10 cellular contexts compared by ENCODE assay signal in the genomic region with DNA sequence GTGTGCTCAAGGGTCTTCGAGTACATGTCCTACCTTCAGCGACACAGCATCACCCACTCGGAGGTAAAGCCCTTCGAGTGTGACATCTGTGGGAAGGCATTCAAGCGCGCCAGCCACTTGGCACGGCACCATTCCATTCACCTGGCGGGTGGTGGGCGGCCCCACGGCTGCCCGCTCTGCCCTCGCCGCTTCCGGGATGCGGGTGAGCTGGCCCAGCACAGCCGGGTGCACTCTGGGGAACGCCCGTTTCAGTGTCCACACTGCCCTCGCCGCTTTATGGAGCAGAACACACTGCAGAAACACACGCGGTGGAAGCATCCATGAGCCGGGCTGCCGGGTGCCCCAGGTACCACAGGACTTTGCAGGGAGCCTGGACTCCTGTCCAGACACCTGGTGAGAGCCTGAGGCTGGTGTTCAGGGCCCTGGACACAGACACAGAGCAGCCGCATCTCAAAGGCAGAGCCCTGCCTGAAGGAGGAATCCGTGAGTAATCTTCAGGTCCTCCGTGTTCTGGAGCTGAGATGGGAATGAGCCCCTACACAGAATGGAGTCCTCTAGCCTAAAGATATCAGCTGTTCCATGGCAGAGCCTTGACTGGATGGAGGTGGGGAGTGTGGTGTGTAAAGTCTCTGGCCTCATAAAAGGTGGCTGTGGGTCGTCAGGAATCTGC.
A peak's percentile ranks its signal among the peaks of the same experiment; 100 is the strongest.
DNase-seq lines count a peak whose midpoint lies in the region; ATAC-seq and TF ChIP-seq lines count a peak whose summit lies in the region.
"Had no signal": no experiment of that assay in that cellular context is flagged by ENCODE, and none has a peak within 500 bp of the region (broad histone marks: within the 10 kb centered on the region; RNA-seq: fewer than 3 reads in every experiment).

No MANE protein-coding gene starts in this region.

- TF ChIP-seq CTCF in foreskin fibroblast (IDR thresholded peaks at IDR 0.05; ENCODE audit: low read depth, low read length): no peak
- TF ChIP-seq CTCF in tibial artery (IDR thresholded peaks at IDR 0.05): no peak

- H3K36me3 Mint-ChIP-seq in activated naive CD4-positive, alpha-beta T cell treated with anti-CD3 and anti-CD28 coated beads, Interleukin-2, amount 10 ng/mL, durations not matched to agents 7 days and 5 days: peaks cover 12% of the 10 kb centered on the region
- peaks cover 75% of the 10 kb centered on the region for H3K36me3 Mint-ChIP-seq in stimulated activated effector memory CD8-positive, alpha-beta T cell treated with anti-CD3 and anti-CD28 coated beads, Interleukin-12 subunit alpha, Interleukin-12 subunit beta, amount 100 ng/mL, for 72 hours

- H3K4me1 Mint-ChIP-seq in activated naive CD4-positive, alpha-beta T cell treated with anti-CD3 and anti-CD28 coated beads, Interleukin-2, amount 10 ng/mL, durations not matched to agents 7 days and 5 days: peaks cover 62% of the 10 kb centered on the region
- peaks cover 60% of the 10 kb centered on the region for H3K4me1 Mint-ChIP-seq in stimulated activated effector memory CD8-positive, alpha-beta T cell treated with anti-CD3 and anti-CD28 coated beads, Interleukin-12 subunit alpha, Interleukin-12 subunit beta, amount 100 ng/mL, for 72 hours

- H3K9me3 Mint-ChIP-seq in activated naive CD4-positive, alpha-beta T cell treated with anti-CD3 and anti-CD28 coated beads, Interleukin-2, amount 10 ng/mL, durations not matched to agents 7 days and 5 days: no peaks in the 10 kb centered on the region
- H3K9me3 Mint-ChIP-seq in stimulated activated effector memory CD8-positive, alpha-beta T cell treated with anti-CD3 and anti-CD28 coated beads, Interleukin-12 subunit alpha, Interleukin-12 subunit beta, amount 100 ng/mL, for 72 hours: no peaks in the 10 kb centered on the region

- H3K36me3 ChIP-seq in SK-N-MC (ENCODE audit: insufficient read depth, low read length) (peaks cover 19% of the 10 kb centered on the region), tibial artery (peaks cover 0 to 15% (median 10%) of the 10 kb centered on the region in 3 donors)

- peak overlapping the region; percentile 92 for H3K4me3 Mint-ChIP-seq in activated naive CD4-positive, alpha-beta T cell treated with anti-CD3 and anti-CD28 coated beads, Interleukin-2, amount 10 ng/mL, durations not matched to agents 7 days and 5 days
- peak overlapping the region; percentile 92 for H3K4me3 Mint-ChIP-seq in stimulated activated effector memory CD8-positive, alpha-beta T cell treated with anti-CD3 and anti-CD28 coated beads, Interleukin-12 subunit alpha, Interleukin-12 subunit beta, amount 100 ng/mL, for 72 hours

- intact Hi-C loops in head of caudate nucleus (cut with DNase I) (no loop called here), tibial artery (cut with DNase I; ENCODE audit: low total_unique reads) (no loop called here)

- H3K9me3 ChIP-seq in SK-N-MC (ENCODE audit: low read depth, low read length) (no peaks in the 10 kb centered on the region), tibial artery (no peaks in the 10 kb centered on the region)

- H3K9ac ChIP-seq in SK-N-MC (ENCODE audit: insufficient read length): peak overlapping the region; percentile 94

- H3K27me3 Mint-ChIP-seq in activated naive CD4-positive, alpha-beta T cell treated with anti-CD3 and anti-CD28 coated beads, Interleukin-2, amount 10 ng/mL, durations not matched to agents 7 days and 5 days: no peaks in the 10 kb centered on the region

- CTCF ChIA-PET in activated naive CD4-positive, alpha-beta T cell treated with anti-CD3 and anti-CD28 coated beads, Interleukin-2, amount 10 ng/mL, durations not matched to agents 7 days and 5 days (lab: Charles Lee): interaction anchor here (1.6 to 1.9 kb wide), 2 partner anchors 9 to 12 kb away, joined by 4 to 7 read pairs; no protein-coding TSS in a partner anchor

- ATAC-seq in stimulated activated effector memory CD8-positive, alpha-beta T cell treated with anti-CD3 and anti-CD28 coated beads, Interleukin-12 subunit alpha, Interleukin-12 subunit beta, amount 100 ng/mL, for 72 hours: no peak
- ATAC-seq in HG03469 (IDR thresholded peaks at IDR 0.05; ENCODE audit: unreplicated experiment): no peak

- DNase-seq in activated naive CD4-positive, alpha-beta T cell treated with anti-CD3 and anti-CD28 coated beads, Interleukin-2, amount 10 ng/mL, durations not matched to agents 7 days and 5 days: no peak
- DNase-seq in activated naive CD4-positive, alpha-beta T cell treated with anti-CD3 and anti-CD28 coated beads, Interleukin-2, amount 50 U/mL, for 16 hours: no peak
- DNase-seq in SK-N-MC (ENCODE audit: low read depth, low spot score): no peak
- DNase-seq in foreskin fibroblast: no peak
- no peak for DNase-seq in stimulated activated effector memory CD8-positive, alpha-beta T cell treated with anti-CD3 and anti-CD28 coated beads, Interleukin-12 subunit alpha, Interleukin-12 subunit beta, amount 100 ng/mL, for 72 hours (ENCODE audit: low spot score in 2 of 2)
- DNase-seq in head of caudate nucleus: no peak
- no peak for DNase-seq in tibial artery
- DNase-seq: DMS 273 treated with DMSO at 0.1 percent for 48 hours, islet precursor cell had no signal

- H3K4me1 ChIP-seq in tibial artery: peaks cover 0 to 77% (median 53%) of the 10 kb centered on the region in 4 donors

- H3K27ac ChIP-seq in SK-N-MC (no peak overlapping the region), tibial artery (no peak overlapping the region)

- H3K4me3 ChIP-seq in SK-N-MC (peak overlapping the region; percentile 92), foreskin fibroblast (ENCODE audit: low read depth in 1 of 2, low read length in 2 of 2) (peak overlapping the region; percentile 80 to 86), tibial artery (peak overlapping the region in 1 of 2 donors; percentile 92)

- H3K27me3 ChIP-seq in tibial artery: no peaks in the 10 kb centered on the region

- H3K27ac Mint-ChIP-seq in activated naive CD4-positive, alpha-beta T cell treated with anti-CD3 and anti-CD28 coated beads, Interleukin-2, amount 10 ng/mL, durations not matched to agents 7 days and 5 days: peak overlapping the region; percentile 93
- peak overlapping the region; percentile 98 for H3K27ac Mint-ChIP-seq in stimulated activated effector memory CD8-positive, alpha-beta T cell treated with anti-CD3 and anti-CD28 coated beads, Interleukin-12 subunit alpha, Interleukin-12 subunit beta, amount 100 ng/mL, for 72 hours
